ENCODE assay signal across 8 cellular contexts in genomic region chr11:43880640-43881159, GRCh38. TPM values are rescaled to one million over a fixed set of nuclear protein-coding genes. Genes with fewer than 3 reads are reported as not detected.
DNase-seq lines count a peak whose midpoint lies in the region; ATAC-seq, FAIRE-seq and TF ChIP-seq lines count a peak whose summit lies in the region.

TSS of gene ALKBH3 (plus strand) at chr11:43880831. CDS start at chr11:43882653, 1,822 bp downstream.

- DNase-seq in GM12891 (ENCODE audit: insufficient read length, low spot score) (peak; percentile 67), NCI-H1436 (lab: John Stamatoyannopoulos, UW) (peak; percentile 90), adrenal gland (peak; percentile 88 to 97 (median 94)), heart right ventricle (peak; percentile 90 to 91), posterior cingulate gyrus (peak; percentile 88 to 99 (median 93)), transverse colon (peak; percentile 93)

- peaks cover 10% of the 10 kb centered on the region for H3K27me3 ChIP-seq in adrenal gland
- H3K27me3 ChIP-seq in heart right ventricle, result peaks cover 0 to 35% (median 17%) of the 10 kb centered on the region in 7 donors
- H3K27me3 ChIP-seq in transverse colon, result peaks cover 32% of the 10 kb centered on the region

- peak; percentile 99 for FAIRE-seq in GM12891 (lab: Jason Lieb, UNC)

- peak; percentile 99 for ATAC-seq in HG02763 (IDR thresholded peaks at IDR 0.05; ENCODE audit: unreplicated experiment)
- ATAC-seq in heart right ventricle, result peak; percentile 98 to 100 (median 100)

- in situ Hi-C loops in transverse colon (cut with MboI; ENCODE audit: low pct_ligation_motif_present in 1 of 4, low pct_unique_long_range_greater_than_20kb in 1 of 4, low sequenced_read_pairs in 3 of 4), result loop anchor here in 2 of 4 donors (10.0 kb wide), 1 partner anchor 164 kb away; the partner anchor contains the start of gene ACCSL (in 2 of the 2)

- TF ChIP-seq EP300 in transverse colon (IDR thresholded peaks at IDR 0.05; ENCODE audit: low read depth), result no peak

- intact Hi-C loops in T-helper 1 cell treated with Interleukin-12 subunit alpha and Interleukin-12 subunit beta and Interleukin-4 antibody, amounts not matched to agents 30 ng/mL and 1 ng/mL, for 36 hours (cut with micrococcal nuclease), result loop anchor here (1.0 to 5.0 kb wide), 10 partner anchors 10 to 568 kb away; partner anchors contain the start of genes ACCS, API5, EXT2 and HSD17B12
- intact Hi-C loops in adrenal gland (cut with DNase I) (no loop called here), heart right ventricle (cut with DNase I) (no loop called here), posterior cingulate gyrus (cut with DNase I) (no loop called here), transverse colon (cut with DNase I; ENCODE audit: low total_unique reads) (no loop called here)

- H3K4me1 ChIP-seq in adrenal gland (replicated peaks in 1 of 2) (peaks cover 14 to 21% of the 10 kb centered on the region in 2 donors), heart right ventricle (peaks cover 6 to 21% (median 16%) of the 10 kb centered on the region in 9 donors), transverse colon (peaks cover 10 to 17% (median 15%) of the 10 kb centered on the region in 4 donors)

- WGBS in adrenal gland, 4 donors, result 0 to 1% (median 1%) methylated on average over 25 to 36 of the region's 36 CpGs
- WGBS in heart right ventricle, 2 donors, result 0% methylated on average over 36 of the region's 36 CpGs
- 1% methylated on average over 26 of the region's 36 CpGs; no CpG with 5 or more reads in 1 of the 2 donors for WGBS in transverse colon (ENCODE audit: low coverage in 1 of 2), 2 donors

- H3K36me3 ChIP-seq in adrenal gland (replicated peaks in 1 of 2) (peaks cover 0 to 29% of the 10 kb centered on the region in 2 donors), heart right ventricle (peaks cover 0 to 36% (median 16%) of the 10 kb centered on the region in 9 donors), transverse colon (peaks cover 0 to 23% (median 3%) of the 10 kb centered on the region in 4 donors)

- peak within 1 kb of the TSS; percentile 66 to 96 (median 78) for H3K4me3 ChIP-seq in adrenal gland
- H3K4me3 ChIP-seq in heart right ventricle, result peak within 1 kb of the TSS; percentile 74 to 97 (median 82)
- peak within 1 kb of the TSS; percentile 71 to 90 (median 80) for H3K4me3 ChIP-seq in transverse colon

- H3K9me3 ChIP-seq in adrenal gland (replicated peaks in 1 of 3) (no peaks in the 10 kb centered on the region), heart right ventricle (no peaks in the 10 kb centered on the region), transverse colon (no peaks in the 10 kb centered on the region)

- TF ChIP-seq CTCF in adrenal gland (IDR thresholded peaks at IDR 0.05), result peak in 3 of 6 experiments; percentile 18 to 30 (median 26)
- TF ChIP-seq CTCF in heart right ventricle (IDR thresholded peaks at IDR 0.05), result peak in 1 of 9 donors; percentile 20
- TF ChIP-seq CTCF in transverse colon (IDR thresholded peaks at IDR 0.05), result peak in 2 of 5 experiments; percentile 5 to 37

- H3K27ac ChIP-seq in adrenal gland (peak within 1 kb of the TSS in 3 of 5 donors; percentile 29 to 79 (median 60)), heart right ventricle (peak within 1 kb of the TSS in 9 of 10 donors; percentile 66 to 90 (median 71)), transverse colon (peak within 1 kb of the TSS; percentile 62 to 84 (median 78))

- TF ChIP-seq POLR2A in GM12891 (IDR thresholded peaks at IDR 0.05; ENCODE audit: low read depth, low read length) (peak; percentile 69; the same call in 1 of the 2 replicates), adrenal gland (IDR thresholded peaks at IDR 0.05) (peak; percentile 21 to 54), transverse colon (IDR thresholded peaks at IDR 0.05) (peak; percentile 29)

TF ChIP-seq in GM12891, 5 proteins besides CTCF, POLR2A, EP300 and RAD21:
- TF ChIP-seq TAF1 (IDR thresholded peaks at IDR 0.05; ENCODE audit: low read depth, low read length) (peak; percentile 86), PAX5 (IDR thresholded peaks at IDR 0.05; ENCODE audit: insufficient read depth, low read length, severe bottlenecking) (no peak), POLR2AphosphoS5 (IDR thresholded peaks at IDR 0.05; ENCODE audit: low read depth, low read length) (peak; percentile 76), POU2F2 (IDR thresholded peaks at IDR 0.05; ENCODE audit: low read depth, low read length) (peak; percentile 78; the same call in 1 of the 2 replicates), SPI1 (IDR thresholded peaks at IDR 0.05; ENCODE audit: low read depth, low read length) (peak; percentile 63)

RNA-seq across cellular contexts. Expression of gene ALKBH3, which starts in this region (rescaled TPM):
- 30.5 TPM for polyA plus RNA-seq in GM12891 (2012; ENCODE audit: low read depth, missing spikeins)
- total RNA-seq in T-helper 1 cell treated with Interleukin-12 subunit alpha and Interleukin-12 subunit beta and Interleukin-4 antibody, amounts not matched to agents 30 ng/mL and 1 ng/mL, for 36 hours, result 27.9 and 33.0 TPM in 2 replicates
- total RNA-seq in adrenal gland (10 to 100 TPM; 19.7 to 40.9 (median 28.4) TPM), heart right ventricle (10 to 100 TPM in 9 of 10 donors, 1 to 10 TPM in 1; 9.2 to 20.5 (median 17.8) TPM), transverse colon (10 to 100 TPM in 3 of 4 donors, 1 to 10 TPM in 1; 7.2 to 27.6 (median 23.5) TPM)
- polyA plus RNA-seq in adrenal gland (10 to 100 TPM; 32.9 to 44.4 (median 38.4) TPM), heart right ventricle (10 to 100 TPM; 20.1 to 20.4 TPM)

Comparison
In these comparisons a context has a peak if more than half of its experiments do, and no peak if none do; other contexts are left out.
1. Peak in every context shown above with its lines: DNase-seq, ATAC-seq, H3K4me3 ChIP-seq and H3K27ac ChIP-seq.